Comparison of ENCODE assay signal across 10 cellular contexts in the genomic region with DNA sequence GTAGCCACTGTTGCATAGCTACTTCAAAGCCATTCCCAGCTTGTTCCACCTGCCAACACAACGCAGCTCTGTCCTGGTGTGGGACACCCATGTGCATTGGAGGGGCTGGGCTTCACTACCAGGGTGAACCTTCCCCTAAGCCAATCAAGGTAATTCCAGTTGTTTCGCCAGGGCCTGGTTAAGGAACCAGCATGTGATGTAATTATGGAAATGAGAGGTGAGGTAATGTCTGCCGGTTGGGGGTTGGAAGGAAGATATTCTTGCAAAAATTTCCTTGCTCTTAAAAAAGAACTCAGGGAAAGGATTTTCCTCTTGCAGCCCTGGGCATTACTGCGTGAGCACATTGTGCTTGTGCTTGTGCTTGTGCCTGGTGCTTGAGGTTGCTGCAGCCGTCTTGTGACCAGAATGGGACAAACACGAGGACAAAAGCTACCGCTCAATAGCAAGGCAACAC. TPM values are rescaled to one million over a fixed set of nuclear protein-coding genes. Genes with fewer than 3 reads are reported as not detected.
A peak's percentile ranks its signal among the peaks of the same experiment; 100 is the strongest.
DNase-seq lines count a peak whose midpoint lies in the region; ATAC-seq and TF ChIP-seq lines count a peak whose summit lies in the region.
"Had no signal": no experiment of that assay in that cellular context is flagged by ENCODE, and none has a peak within 500 bp of the region (broad histone marks: within the 10 kb centered on the region; RNA-seq: fewer than 3 reads in every experiment).

No MANE protein-coding gene starts in this region.

- CTCF ChIA-PET in CD4-positive, alpha-beta T cell (lab: Charles Lee), result no interaction called here

- no peak overlapping the region for H3K14ac ChIP-seq in H9 (ENCODE audit: insufficient read depth, low read length)

- H3K27ac ChIP-seq in H9 (ENCODE audit: insufficient read length, low read depth, low read length), result no peak overlapping the region
- no peak overlapping the region for H3K27ac ChIP-seq in CD4-positive, alpha-beta T cell (ENCODE audit: low read depth, low read length)

- H2BK120ac ChIP-seq in H9 (ENCODE audit: low read depth, low read length, poor library complexity, severe bottlenecking), result no peak overlapping the region

- H4K8ac ChIP-seq in H9 (replicated peaks; ENCODE audit: insufficient read length, low read depth, low read length), result no peak overlapping the region

- H3K9me3 Mint-ChIP-seq in H9 (no peaks in the 10 kb centered on the region), glutamatergic neuron (ENCODE audit: unreplicated experiment) (peaks cover 11% of the 10 kb centered on the region)
- H3K9me3 Mint-ChIP-seq in CD4-positive, alpha-beta T cell, result no peaks in the 10 kb centered on the region

- no peak overlapping the region for H4K91ac ChIP-seq in H9 (ENCODE audit: insufficient read length, low read depth, low read length)

- no peaks in the 10 kb centered on the region for H3K27me3 ChIP-seq in H9 (ENCODE audit: insufficient read depth, low read length)
- peaks cover 6% of the 10 kb centered on the region for H3K27me3 ChIP-seq in CD4-positive, alpha-beta T cell (ENCODE audit: control insufficient read depth, insufficient read depth, low read length)

- H3K18ac ChIP-seq in H9 (ENCODE audit: insufficient read length, low read depth, low read length), result no peak overlapping the region

- no peak overlapping the region for H3K56ac ChIP-seq in H9 (ENCODE audit: insufficient read length, low read depth, low read length)

- H2BK15ac ChIP-seq in H9 (ENCODE audit: low read depth, low read length), result no peak overlapping the region

- no peak overlapping the region for H3K23ac ChIP-seq in H9 (ENCODE audit: insufficient read length, low read depth, low read length)

- H3K79me1 ChIP-seq in H9 (ENCODE audit: insufficient read depth, low read depth, low read length, poor library complexity, severe bottlenecking), result no peaks in the 10 kb centered on the region

- no peaks in the 10 kb centered on the region; the same call in 1 of the 2 replicates for H3K4me1 ChIP-seq in H9 (ENCODE audit: insufficient read depth, low read length)

- POLR2A ChIA-PET in CD4-positive, alpha-beta T cell (lab: Charles Lee), result interaction anchor here (0.5 to 1.1 kb wide), 2 partner anchors 9 to 45 kb away, joined by 3 read pairs; no protein-coding TSS in a partner anchor

- no peak overlapping the region for H2BK20ac ChIP-seq in H9 (ENCODE audit: low read depth, low read length, poor library complexity, severe bottlenecking)

- intact Hi-C loops in CD4-positive, alpha-beta T cell (cut with DNase I, micrococcal nuclease), result no loop called here

- H3K79me2 ChIP-seq in H9 (ENCODE audit: insufficient read depth, low read length), result no peaks in the 10 kb centered on the region

- H3K27ac Mint-ChIP-seq in H9 (peak overlapping the region in 2 of 3 experiments; percentile 13 to 53; a peak in 1 of 7 replicates), glutamatergic neuron (ENCODE audit: unreplicated experiment) (peak overlapping the region; percentile 78)
- no peak overlapping the region for H3K27ac Mint-ChIP-seq in CD4-positive, alpha-beta T cell

- no peaks in the 10 kb centered on the region for H3K23me2 ChIP-seq in H9 (ENCODE audit: insufficient read length, low read depth, low read length, poor library complexity, severe bottlenecking)

- H3K9me3 ChIP-seq in H9 (ENCODE audit: control insufficient read depth, low read depth, low read length), result no peaks in the 10 kb centered on the region
- H3K9me3 ChIP-seq in CD4-positive, alpha-beta T cell (ENCODE audit: control insufficient read depth, low read length), result no peaks in the 10 kb centered on the region

- no peak overlapping the region for H2AK5ac ChIP-seq in H9 (ENCODE audit: insufficient read length, low read length)

- peaks cover 15 to 24% of the 10 kb centered on the region in 2 experiments for H3K4me1 Mint-ChIP-seq in H9
- peaks cover 42% of the 10 kb centered on the region for H3K4me1 Mint-ChIP-seq in glutamatergic neuron (ENCODE audit: low read depth, unreplicated experiment)
- no peaks in the 10 kb centered on the region for H3K4me1 Mint-ChIP-seq in CD4-positive, alpha-beta T cell (ENCODE audit: low read depth)

- no peak overlapping the region for H3K4me2 ChIP-seq in H9 (ENCODE audit: insufficient read depth, insufficient read length, low read length)

- H2BK5ac ChIP-seq in H9 (ENCODE audit: insufficient read length, low read length), result no peak overlapping the region

- no peak overlapping the region for H3K4ac ChIP-seq in H9 (ENCODE audit: low read depth, low read length)

- no peak overlapping the region for H3K9ac ChIP-seq in H9 (ENCODE audit: extremely low read depth, insufficient read length, low read length)

- no peak overlapping the region for H2AFZ ChIP-seq in H9 (ENCODE audit: low read length)

- H4K20me1 ChIP-seq in H9 (ENCODE audit: control insufficient read depth, insufficient read depth, insufficient read length), result no peaks in the 10 kb centered on the region

- H3K36me3 Mint-ChIP-seq in H9 (ENCODE audit: insufficient read depth in 1 of 3, low read depth in 3 of 3) (no peaks in the 10 kb centered on the region), glutamatergic neuron (ENCODE audit: unreplicated experiment) (no peaks in the 10 kb centered on the region)
- no peaks in the 10 kb centered on the region for H3K36me3 Mint-ChIP-seq in CD4-positive, alpha-beta T cell (ENCODE audit: low read depth)

- peak overlapping the region; percentile 56 for H4K5ac ChIP-seq in H9 (ENCODE audit: insufficient read length, low read depth, low read length)

- H2BK12ac ChIP-seq in H9 (ENCODE audit: insufficient read length, low read depth, low read length), result no peak overlapping the region

- WGBS in H9 (ENCODE audit: extremely low coverage, insufficient read length, low lambda C conversion rate), result no CpG with 5 or more reads among the region's 7 CpGs

- H3T11ph ChIP-seq in H9 (ENCODE audit: low read length), result no peak overlapping the region

- no peak overlapping the region for H3K4me3 ChIP-seq in retinal pigment epithelial cell (ENCODE audit: low read length)

- DNase-seq in H9 (peak; percentile 71), NCI-H774 (lab: John Stamatoyannopoulos, UW) (peak; percentile 74), glutamatergic neuron (peak; percentile 40), retinal pigment epithelial cell (ENCODE audit: low read depth) (peak; percentile 63), cortex of kidney (lab: John Stamatoyannopoulos, UW) (no peak)
- DNase-seq in CD4-positive, alpha-beta T cell, result no peak
- DNase-seq: activated T-cell treated with anti-CD3 and anti-CD28 coated beads, Interleukin-2, amount 50 U/mL, for 1 hour; stimulated activated CD4-positive, alpha-beta T cell treated with anti-CD3 and anti-CD28 coated beads, Interleukin-2, amount 100 ng/mL, for 48 hours had no signal

- ATAC-seq in GM19397 (IDR thresholded peaks at IDR 0.05; ENCODE audit: unreplicated experiment), result no peak
- ATAC-seq in CD4-positive, alpha-beta T cell (ENCODE audit: poor library complexity), result no peak

- H3K4me3 Mint-ChIP-seq in H9 (no peak overlapping the region), glutamatergic neuron (ENCODE audit: unreplicated experiment) (peak overlapping the region; percentile 40)
- H3K4me3 Mint-ChIP-seq in CD4-positive, alpha-beta T cell, result no peak overlapping the region

- H3K27me3 Mint-ChIP-seq in H9 (ENCODE audit: low read depth) (peaks cover 3% of the 10 kb centered on the region), glutamatergic neuron (ENCODE audit: unreplicated experiment) (peaks cover 4% of the 10 kb centered on the region)
- H3K27me3 Mint-ChIP-seq in CD4-positive, alpha-beta T cell, result peaks cover 10% of the 10 kb centered on the region

- TF ChIP-seq CTCF in H9 (conservative IDR thresholded peaks at IDR 0.05) (no peak), glutamatergic neuron (IDR thresholded peaks at IDR 0.05; ENCODE audit: partially characterized antibody, unreplicated experiment) (no peak), retinal pigment epithelial cell (conservative IDR thresholded peaks at IDR 0.05; ENCODE audit: low read depth, low read length) (no peak)
- no peak for TF ChIP-seq CTCF in CD4-positive, alpha-beta T cell (IDR thresholded peaks at IDR 0.05)

RNA-seq across cellular contexts. Expression of gene TUBA1C, which starts 14.9 kb away (rescaled TPM):
- 660 and 684 TPM in 2 replicates for total RNA-seq in H9 (2021)
- 66.7 TPM for total RNA-seq in glutamatergic neuron (ENCODE audit: unreplicated experiment)
- total RNA-seq in CD4-positive, alpha-beta T cell, result 10 to 100 TPM; 23.4 to 28.9 TPM

RNA-seq across cellular contexts. Expression of gene PRPH, which starts 15.2 kb away (rescaled TPM):
- total RNA-seq in H9 (2021), result 1.1 and 2.2 TPM in 2 replicates
- total RNA-seq in glutamatergic neuron (ENCODE audit: unreplicated experiment), result 2,189 TPM
- total RNA-seq in CD4-positive, alpha-beta T cell, result under 1 TPM in 1 of 2 experiments, not detected in 1; 0.56 TPM
- total RNA-seq: OCI-LY7 had no signal

RNA-seq across cellular contexts. Expression of gene TROAP, which starts 43.3 kb away (rescaled TPM):
- 70.5 and 75.3 TPM in 2 replicates for total RNA-seq in H9 (2021)
- total RNA-seq in glutamatergic neuron (ENCODE audit: unreplicated experiment), result 11.7 TPM
- under 1 TPM; 0.30 to 0.31 TPM for total RNA-seq in CD4-positive, alpha-beta T cell

RNA-seq across cellular contexts. Expression of gene C1QL4, which starts 57.3 kb away (rescaled TPM):
- total RNA-seq in H9 (2021), result 1.2 and 1.9 TPM in 2 replicates
- total RNA-seq in glutamatergic neuron (ENCODE audit: unreplicated experiment), result 4.8 TPM
- total RNA-seq in CD4-positive, alpha-beta T cell, result not detected

Comparison
In these comparisons a context has a peak if more than half of its experiments do, and no peak if none do; other contexts are left out.
1. DNase-seq: peak in H9 (single experiment), NCI-H774 (single experiment), glutamatergic neuron (single experiment) and retinal pigment epithelial cell (single experiment); none in CD4-positive, alpha-beta T cell (0 of 10) and cortex of kidney (single experiment).
2. RNA of gene PRPH, which starts 15.2 kb away (total RNA-seq): 2,189 TPM in glutamatergic neuron (single experiment); 1.1 to 2.2 TPM in H9 and 0.56 TPM in CD4-positive, alpha-beta T cell; every median in the first group is over 100 times any median in the second.